21 cellular contexts compared by ENCODE assay signal in the genomic region with DNA sequence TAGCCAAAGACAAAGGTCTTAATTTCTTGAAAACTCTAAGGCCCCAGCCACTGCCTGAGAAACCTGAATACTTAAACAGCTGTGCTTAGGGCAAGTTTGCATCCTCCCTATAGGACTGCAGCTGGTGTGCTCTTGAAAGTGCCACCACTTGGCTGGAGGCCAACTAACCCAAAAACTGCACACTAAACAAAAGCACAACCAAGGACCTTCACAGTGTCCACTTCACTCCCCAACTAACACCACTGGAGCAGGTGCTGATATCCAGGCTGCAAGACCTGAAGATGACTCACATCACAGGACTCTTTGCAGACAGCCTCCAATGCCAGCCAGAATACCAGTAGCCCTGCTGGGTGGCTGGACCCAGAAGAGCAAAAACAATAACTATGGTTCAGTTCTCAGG.
DNase-seq lines count a peak whose midpoint lies in the region; TF ChIP-seq lines count a peak whose summit lies in the region.
"Had no signal": no experiment of that assay in that cellular context is flagged by ENCODE, and none has a peak within 500 bp of the region (broad histone marks: within the 10 kb centered on the region; RNA-seq: fewer than 3 reads in every experiment).

No MANE protein-coding gene starts in this region.

- intact Hi-C loops in MCF 10A (cut with micrococcal nuclease), result no loop called here
- intact Hi-C loops in breast epithelium (cut with DNase I; ENCODE audit: low total_unique reads), result no loop called here

- BruUV-seq in MCF 10A (replicated peaks; lab: Mats Ljungman, UMichigan), result no TSS peak

- TF ChIP-seq POLR2A in breast epithelium (IDR thresholded peaks at IDR 0.05), result no peak

- no peaks in the 10 kb centered on the region for H3K36me3 Mint-ChIP-seq in MCF 10A (ENCODE audit: insufficient read depth, unreplicated experiment)
- H3K36me3 Mint-ChIP-seq: activated CD4-positive, alpha-beta memory T cell treated with anti-CD3 and anti-CD28 coated beads for 36 hours had no signal

- TF ChIP-seq CTCF in MCF 10A (IDR thresholded peaks at IDR 0.05; ENCODE audit: unreplicated experiment) (no peak), breast epithelium (IDR thresholded peaks at IDR 0.05) (no peak), choroid plexus epithelial cell (conservative IDR thresholded peaks at IDR 0.05; ENCODE audit: low read depth, low read length) (no peak), GM10266 (IDR thresholded peaks at IDR 0.05; ENCODE audit: control insufficient read depth, insufficient read depth, low read depth, missing control alignments) (no peak)

- H3K4me1 ChIP-seq in breast epithelium, result no peaks in the 10 kb centered on the region
- H3K4me1 ChIP-seq: BLaER1, heart right ventricle had no signal

- H3K27ac Mint-ChIP-seq in MCF 10A (ENCODE audit: low read depth, unreplicated experiment), result no peak overlapping the region
- H3K27ac Mint-ChIP-seq: activated CD4-positive, alpha-beta memory T cell treated with anti-CD3 and anti-CD28 coated beads for 36 hours; activated naive CD4-positive, alpha-beta T cell treated with anti-CD3 and anti-CD28 coated beads, Interleukin-2, amount 50 U/mL, for 72 hours; activated T-helper 2 cell treated with anti-CD3 and anti-CD28 coated beads, Interferon-gamma antibody, Interleukin-2, Interleukin-4, amounts not matched to agents 10 μg/mL and 5 μg/mL and 100 μg/mL, durations not matched to agents 14 hours and 24 hours and 36 hours had no signal

- CTCF ChIA-PET in MCF 10A (lab: Yijun Ruan, JAX), result interaction anchor here (0.7 to 0.8 kb wide), 2 partner anchors 19 to 245 kb away, joined by 3 to 4 read pairs; no protein-coding TSS in a partner anchor

- POLR2A ChIA-PET in MCF 10A (lab: Yijun Ruan, JAX), result interaction anchor here (0.8 kb wide), 1 partner anchor 10 kb away, joined by 4 read pairs; no protein-coding TSS in a partner anchor

- no peaks in the 10 kb centered on the region for H3K9me3 Mint-ChIP-seq in MCF 10A (ENCODE audit: unreplicated experiment)
- H3K9me3 Mint-ChIP-seq: H9 had no signal

- H3K27me3 ChIP-seq in breast epithelium, result no peaks in the 10 kb centered on the region
- H3K27me3 ChIP-seq: BLaER1, heart right ventricle, neutrophil had no signal

- H3K4me3 ChIP-seq in breast epithelium, result no peak overlapping the region
- no peak overlapping the region for H3K4me3 ChIP-seq in choroid plexus epithelial cell (ENCODE audit: low read depth, low read length)
- H3K4me3 ChIP-seq: BLaER1, heart right ventricle, skin epidermis had no signal

- peaks cover 9% of the 10 kb centered on the region for H3K4me1 Mint-ChIP-seq in MCF 10A (ENCODE audit: insufficient read depth, unreplicated experiment)
- H3K4me1 Mint-ChIP-seq: central memory CD8-positive, alpha-beta T cell had no signal

- peaks cover 26% of the 10 kb centered on the region for H3K27me3 Mint-ChIP-seq in MCF 10A (ENCODE audit: insufficient read depth, unreplicated experiment)
- H3K27me3 Mint-ChIP-seq: activated CD4-positive, alpha-beta memory T cell treated with anti-CD3 and anti-CD28 coated beads for 36 hours; central memory CD8-positive, alpha-beta T cell had no signal

- peak; percentile 43 for DNase-seq in MCF 10A (ENCODE audit: unreplicated experiment)
- DNase-seq in breast epithelium (ENCODE audit: low spot score in 2 of 2), result no peak
- peak; percentile 85 for DNase-seq in NCI-H2171 treated with DMSO at 0.1 percent for 48 hours (lab: John Stamatoyannopoulos, UW)
- DNase-seq in choroid plexus epithelial cell (ENCODE audit: low read depth), result peak; percentile 4
- DNase-seq in NCI-H2107 treated with DMSO at 0.1 percent for 48 hours (lab: John Stamatoyannopoulos, UW; ENCODE audit: unreplicated experiment), result no peak
- no peak for DNase-seq in GM10266 (ENCODE audit: extremely low spot score)
- DNase-seq in AG20443 (ENCODE audit: low spot score), result no peak
- DNase-seq in HK-2 (ENCODE audit: unreplicated experiment), result no peak
- DNase-seq: activated CD4-positive, alpha-beta memory T cell treated with anti-CD3 and anti-CD28 coated beads for 36 hours; activated CD8-positive, alpha-beta memory T cell treated with anti-CD3 and anti-CD28 coated beads, Interleukin-2, amount 50 U/mL, for 48 hours; aorta; heart right ventricle; NCI-H1436 treated with DMSO at 0.1 percent for 48 hours; NCI-H774 had no signal

- no peaks in the 10 kb centered on the region for H3K9me3 ChIP-seq in breast epithelium
- H3K9me3 ChIP-seq: BLaER1, neutrophil had no signal

- H3K27ac ChIP-seq in breast epithelium, result no peak overlapping the region
- H3K27ac ChIP-seq: BLaER1, heart right ventricle, neutrophil, skin epidermis had no signal

- H3K36me3 ChIP-seq in breast epithelium, result no peaks in the 10 kb centered on the region
- H3K36me3 ChIP-seq: BLaER1, heart right ventricle, neutrophil had no signal

- no peak overlapping the region for H3K4me3 Mint-ChIP-seq in MCF 10A (ENCODE audit: unreplicated experiment)
- H3K4me3 Mint-ChIP-seq: activated CD4-positive, alpha-beta memory T cell treated with anti-CD3 and anti-CD28 coated beads for 36 hours; central memory CD8-positive, alpha-beta T cell; H9 had no signal

Comparison
In these comparisons a context has a peak if more than half of its experiments do, and no peak if none do; other contexts are left out.
1. DNase-seq: peak in MCF 10A (single experiment), NCI-H2171 treated with DMSO at 0.1 percent for 48 hours (single experiment) and choroid plexus epithelial cell (single experiment); none in breast epithelium (0 of 2), NCI-H2107 treated with DMSO at 0.1 percent for 48 hours (single experiment), GM10266 (single experiment), AG20443 (single experiment) and HK-2 (single experiment).